ENCODE assay signal across 9 cellular contexts in the genomic region with DNA sequence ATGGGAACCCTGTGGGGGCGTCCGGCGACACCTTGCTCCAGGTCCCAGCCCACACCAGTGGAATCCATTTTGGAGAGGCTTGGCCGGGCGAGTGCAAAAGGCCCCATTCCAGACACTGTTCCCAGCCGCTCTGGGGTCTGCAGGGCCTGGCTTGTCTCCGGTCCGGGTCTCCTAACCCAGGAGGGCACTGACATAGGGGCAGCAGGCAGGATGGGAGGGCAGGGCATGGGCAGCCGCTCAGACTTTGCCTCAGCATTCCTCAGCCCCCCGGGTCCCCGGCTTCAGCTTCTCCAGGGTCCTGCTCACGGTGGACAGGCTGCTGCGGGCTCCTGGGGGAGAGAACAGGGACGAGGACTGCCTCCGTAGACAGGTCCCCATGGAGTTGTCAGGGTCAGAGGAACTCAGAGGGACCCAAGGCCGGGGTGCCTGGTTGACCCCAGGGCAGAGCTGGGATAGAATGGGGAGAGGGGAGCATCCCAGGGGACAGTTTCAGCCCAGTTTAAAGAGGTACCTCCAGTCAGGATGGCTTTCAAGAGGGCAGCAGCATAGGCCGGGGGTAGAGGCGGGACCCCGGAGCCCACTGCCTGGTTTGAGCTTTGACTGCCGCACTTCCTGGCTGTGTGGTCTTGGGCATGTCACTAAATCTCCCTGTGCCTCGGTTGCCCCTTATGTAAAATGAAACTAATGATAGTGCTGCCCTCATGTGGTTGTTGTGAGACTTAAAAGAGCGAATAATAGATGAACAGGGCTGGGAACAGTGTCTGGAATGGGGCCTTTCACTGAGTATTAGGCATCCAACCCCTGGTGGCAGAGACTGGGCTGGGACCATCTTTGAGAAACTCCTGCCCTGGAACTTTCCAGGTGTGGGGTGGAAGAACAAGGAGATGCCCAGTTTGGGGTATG. TPM values are rescaled to one million over a fixed set of nuclear protein-coding genes. Genes with fewer than 3 reads are reported as not detected.
DNase-seq lines count a peak whose midpoint lies in the region; ATAC-seq and TF ChIP-seq lines count a peak whose summit lies in the region.
"Had no signal": no experiment of that assay in that cellular context is flagged by ENCODE, and none has a peak within 500 bp of the region (broad histone marks: within the 10 kb centered on the region; RNA-seq: fewer than 3 reads in every experiment).

No MANE protein-coding gene starts in this region.

- peak overlapping the region; percentile 36; the same call in 1 of the 2 replicates for H3K4me2 ChIP-seq in DOHH2 (ENCODE audit: low read length)

- H3K79me2 ChIP-seq in DOHH2 (ENCODE audit: control insufficient read depth, low read length), result no peaks in the 10 kb centered on the region

- peak; percentile 68 for TF ChIP-seq CTCF in DOHH2 (IDR thresholded peaks at IDR 0.05; ENCODE audit: low read depth, low read length, poor library complexity, severe bottlenecking)
- peak in 7 of 11 experiments; percentile 15 to 50 (median 36) for TF ChIP-seq CTCF in spleen (IDR thresholded peaks at IDR 0.05 in 8 of 11, conservative IDR thresholded peaks at IDR 0.05 in 3 of 11)

- no peaks in the 10 kb centered on the region for H3F3A ChIP-seq in DOHH2 (ENCODE audit: control insufficient read depth, insufficient read depth)

- peaks cover 6% of the 10 kb centered on the region for H3K36me3 Mint-ChIP-seq in T-helper 17 cell (ENCODE audit: low read depth)
- H3K36me3 Mint-ChIP-seq in activated T-cell treated with anti-CD3 and anti-CD28 coated beads, Interleukin-2, amount 50 U/mL, for 24 hours (ENCODE audit: low read depth), result no peaks in the 10 kb centered on the region

- H3K9me3 ChIP-seq in DOHH2 (ENCODE audit: control insufficient read depth, insufficient read depth, low read length) (no peaks in the 10 kb centered on the region), T-helper 17 cell (ENCODE audit: control insufficient read depth, low read length, poor library complexity, severe bottlenecking) (no peaks in the 10 kb centered on the region), spleen (no peaks in the 10 kb centered on the region)

- H3K9me2 ChIP-seq in DOHH2 (replicated peaks; ENCODE audit: control insufficient read depth, low read length), result no peaks in the 10 kb centered on the region

- H3K36me3 ChIP-seq in DOHH2 (ENCODE audit: control insufficient read depth, low read length), result no peaks in the 10 kb centered on the region
- no peaks in the 10 kb centered on the region for H3K36me3 ChIP-seq in spleen

- H3K27me3 ChIP-seq in DOHH2 (ENCODE audit: control insufficient read depth, low read length) (peaks cover 16% of the 10 kb centered on the region), spleen (replicated peaks in 1 of 7) (peaks cover 3 to 78% (median 29%) of the 10 kb centered on the region in 7 donors)

- ATAC-seq in T-helper 17 cell, result no peak

- H3K4me3 ChIP-seq in DOHH2 (ENCODE audit: low read length), result no peak overlapping the region
- no peak overlapping the region for H3K4me3 ChIP-seq in spleen

- no peaks in the 10 kb centered on the region for H3K4me1 ChIP-seq in DOHH2 (ENCODE audit: control insufficient read depth, low read length)
- H3K4me1 ChIP-seq in spleen, result peaks cover 0 to 19% (median 2%) of the 10 kb centered on the region in 6 donors

- peaks cover 26% of the 10 kb centered on the region for H3K4me1 Mint-ChIP-seq in T-helper 17 cell
- H3K4me1 Mint-ChIP-seq in activated T-cell treated with anti-CD3 and anti-CD28 coated beads, Interleukin-2, amount 50 U/mL, for 24 hours (ENCODE audit: low read depth), result peaks cover 15% of the 10 kb centered on the region

- no peak for TF ChIP-seq POLR2A in spleen (IDR thresholded peaks at IDR 0.05)

- H3K27ac Mint-ChIP-seq in T-helper 17 cell, result peak overlapping the region; percentile 74
- no peak overlapping the region for H3K27ac Mint-ChIP-seq in activated T-cell treated with anti-CD3 and anti-CD28 coated beads, Interleukin-2, amount 50 U/mL, for 24 hours

- no peaks in the 10 kb centered on the region for H3K9me3 Mint-ChIP-seq in activated T-cell treated with anti-CD3 and anti-CD28 coated beads, Interleukin-2, amount 50 U/mL, for 24 hours

- peaks cover 47% of the 10 kb centered on the region for H3K27me3 Mint-ChIP-seq in T-helper 17 cell
- peaks cover 43% of the 10 kb centered on the region for H3K27me3 Mint-ChIP-seq in activated T-cell treated with anti-CD3 and anti-CD28 coated beads, Interleukin-2, amount 50 U/mL, for 24 hours

- H4K20me1 ChIP-seq in DOHH2 (ENCODE audit: control insufficient read depth, insufficient read depth, low read depth, low read length), result no peaks in the 10 kb centered on the region

- intact Hi-C loops in spleen (cut with DNase I; ENCODE audit: low total_unique reads), result no loop called here

- DNase-seq in HuH-7 (ENCODE audit: low spot score) (peak; percentile 71), T-helper 17 cell (no peak), glomerular visceral epithelial cell (ENCODE audit: extremely low spot score) (peak; percentile 37), spleen (peak; percentile 71), occipital lobe (lab: John Stamatoyannopoulos, UW) (no peak)
- DNase-seq in stimulated activated CD4-positive, alpha-beta T cell treated with anti-CD3 and anti-CD28 coated beads, Interleukin-1b, Interleukin-23, amount 100 ng/mL, for 48 hours, result no peak
- DNase-seq in activated T-cell treated with anti-CD3 and anti-CD28 coated beads, Interleukin-2, amount 50 U/mL, for 24 hours, result no peak

- H3K27ac ChIP-seq in DOHH2 (ENCODE audit: low read depth, low read length) (no peak overlapping the region), spleen (no peak overlapping the region)

- 66 to 83% (median 76%) methylated on average over 13 to 22 of the region's 22 CpGs for WGBS in spleen, 5 donors

- no peak overlapping the region for H3K4me3 Mint-ChIP-seq in T-helper 17 cell
- no peak overlapping the region for H3K4me3 Mint-ChIP-seq in activated T-cell treated with anti-CD3 and anti-CD28 coated beads, Interleukin-2, amount 50 U/mL, for 24 hours

RNA-seq across cellular contexts. Expression of gene KNCN, which starts 3.7 kb away (rescaled TPM):
- total RNA-seq in T-helper 17 cell (not detected), spleen (not detected), occipital lobe (not detected)
- not detected for polyA plus RNA-seq in spleen
- total RNA-seq: pulmonary artery endothelial cell had no signal

RNA-seq across cellular contexts. Expression of gene MKNK1, which starts 56.3 kb away (rescaled TPM):
- total RNA-seq in T-helper 17 cell, result 10 to 100 TPM; 48.5 to 73.2 TPM
- total RNA-seq in spleen, result 100 to 1,000 TPM in 5 of 7 donors, 10 to 100 TPM in 2; 67.3 to 169 (median 114) TPM
- polyA plus RNA-seq in spleen, result 10 to 100 TPM; 19.2 to 42.7 (median 35.6) TPM
- total RNA-seq in occipital lobe, result 8.7 TPM

RNA-seq across cellular contexts. Expression of gene DMBX1, which starts 58.1 kb away (rescaled TPM):
- total RNA-seq in T-helper 17 cell (not detected), spleen (not detected), occipital lobe (not detected)
- polyA plus RNA-seq in spleen, result not detected
- total RNA-seq: pulmonary artery endothelial cell had no signal

Comparison
In these comparisons a context has a peak if more than half of its experiments do, and no peak if none do; other contexts are left out.
1. DNase-seq: peak in HuH-7 (single experiment), glomerular visceral epithelial cell (single experiment) and spleen (single experiment); none in T-helper 17 cell (0 of 3), stimulated activated CD4-positive, alpha-beta T cell treated with anti-CD3 and anti-CD28 coated beads, Interleukin-1b, Interleukin-23, amount 100 ng/mL, for 48 hours (single experiment), occipital lobe (single experiment) and activated T-cell treated with anti-CD3 and anti-CD28 coated beads, Interleukin-2, amount 50 U/mL, for 24 hours (single experiment).